ENCODE assay signal across 22 cellular contexts in the genomic region with DNA sequence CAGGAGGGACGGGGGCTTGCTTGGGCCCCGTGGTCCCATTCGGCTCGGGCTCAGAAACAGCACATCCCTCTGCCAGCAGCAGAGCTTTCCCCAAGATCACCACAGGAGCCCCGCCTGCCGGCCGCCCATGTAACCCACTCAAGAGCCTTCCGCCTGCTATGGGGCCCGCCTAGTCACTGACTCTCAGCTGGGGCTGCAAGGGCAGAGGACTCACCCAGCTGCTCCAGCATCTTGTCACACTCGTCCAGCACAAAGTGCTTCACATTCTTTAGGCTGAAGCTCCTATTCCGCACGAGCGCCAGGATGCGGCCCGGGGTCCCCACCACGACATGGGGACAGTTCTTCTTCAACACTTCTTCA. TPM values are rescaled to one million over a fixed set of nuclear protein-coding genes. Genes with fewer than 3 reads are reported as not detected.
DNase-seq lines count a peak whose midpoint lies in the region; ATAC-seq, FAIRE-seq and TF ChIP-seq lines count a peak whose summit lies in the region.
"Had no signal": no experiment of that assay in that cellular context is flagged by ENCODE, and none has a peak within 500 bp of the region (broad histone marks: within the 10 kb centered on the region; RNA-seq: fewer than 3 reads in every experiment).

No MANE protein-coding gene starts in this region.

- H3K9me3 ChIP-seq in small intestine (ENCODE audit: control insufficient read depth, low read depth) = no peaks in the 10 kb centered on the region

- POLR2A ChIA-PET in RWPE1 (lab: Yijun Ruan, JAX; ENCODE audit: low non-redundant PET) = interaction anchor here (0.5 kb wide), 1 partner anchor 1084 kb away, joined by 3 read pairs; no protein-coding TSS in a partner anchor

- H3K27me3 Mint-ChIP-seq in activated naive CD8-positive, alpha-beta T cell treated with anti-CD3 and anti-CD28 coated beads, Interleukin-2, amount 50 U/mL, for 24 hours = no peaks in the 10 kb centered on the region

- CTCF ChIA-PET in RWPE1 (lab: Yijun Ruan, JAX) = no interaction called here

- H3K4me1 Mint-ChIP-seq in activated naive CD8-positive, alpha-beta T cell treated with anti-CD3 and anti-CD28 coated beads, Interleukin-2, amount 50 U/mL, for 24 hours = peaks cover 48% of the 10 kb centered on the region
- H3K4me1 Mint-ChIP-seq in stimulated activated effector memory CD8-positive, alpha-beta T cell treated with anti-CD3 and anti-CD28 coated beads, Interleukin-12 subunit alpha, Interleukin-12 subunit beta, amount 100 ng/mL, for 72 hours = peaks cover 91% of the 10 kb centered on the region

- H3K36me3 Mint-ChIP-seq in activated naive CD8-positive, alpha-beta T cell treated with anti-CD3 and anti-CD28 coated beads, Interleukin-2, amount 50 U/mL, for 24 hours (ENCODE audit: low read depth) = peaks cover 72% of the 10 kb centered on the region
- H3K36me3 Mint-ChIP-seq in stimulated activated effector memory CD8-positive, alpha-beta T cell treated with anti-CD3 and anti-CD28 coated beads, Interleukin-12 subunit alpha, Interleukin-12 subunit beta, amount 100 ng/mL, for 72 hours = peaks cover 100% of the 10 kb centered on the region

- no peaks in the 10 kb centered on the region for H3K9me3 Mint-ChIP-seq in activated naive CD8-positive, alpha-beta T cell treated with anti-CD3 and anti-CD28 coated beads, Interleukin-2, amount 50 U/mL, for 24 hours
- no peaks in the 10 kb centered on the region for H3K9me3 Mint-ChIP-seq in stimulated activated effector memory CD8-positive, alpha-beta T cell treated with anti-CD3 and anti-CD28 coated beads, Interleukin-12 subunit alpha, Interleukin-12 subunit beta, amount 100 ng/mL, for 72 hours
- H3K9me3 Mint-ChIP-seq: CD8-positive, alpha-beta T cell; mesothelial cell of epicardium had no signal

- peak overlapping the region; percentile 17 for H3K4me3 Mint-ChIP-seq in activated naive CD8-positive, alpha-beta T cell treated with anti-CD3 and anti-CD28 coated beads, Interleukin-2, amount 50 U/mL, for 24 hours
- H3K4me3 Mint-ChIP-seq in stimulated activated effector memory CD8-positive, alpha-beta T cell treated with anti-CD3 and anti-CD28 coated beads, Interleukin-12 subunit alpha, Interleukin-12 subunit beta, amount 100 ng/mL, for 72 hours = peak overlapping the region; percentile 46
- H3K4me3 Mint-ChIP-seq: mesothelial cell of epicardium had no signal

- DNase-seq in activated gamma-delta T cell treated with Interleukin-2 at 50 U/mL for 16 hours (peak; percentile 15), activated gamma-delta T cell (lab: John Stamatoyannopoulos, UW) (no peak), RWPE1 (ENCODE audit: low spot score) (no peak), small intestine (no peak), DMS 273 (lab: John Stamatoyannopoulos, UW; ENCODE audit: unreplicated experiment) (no peak), middle frontal gyrus (ENCODE audit: extremely low spot score, low spot score) (no peak)
- DNase-seq in activated naive CD8-positive, alpha-beta T cell treated with anti-CD3 and anti-CD28 coated beads, Interleukin-2, amount 50 U/mL, for 24 hours = peak; percentile 29
- no peak for DNase-seq in stimulated activated effector memory CD8-positive, alpha-beta T cell treated with anti-CD3 and anti-CD28 coated beads, Interleukin-12 subunit alpha, Interleukin-12 subunit beta, amount 100 ng/mL, for 72 hours (ENCODE audit: low spot score in 2 of 2)
- DNase-seq: left cardiac atrium, NCI-H1048, NCI-H2029 treated with DMSO at 0.1 percent for 48 hours, NCI-H69, nucleus accumbens, OCI-M1, SIG-M5 had no signal

- TF ChIP-seq CTCF in RWPE1 (conservative IDR thresholded peaks at IDR 0.05; ENCODE audit: low read depth) = no peak

- peaks cover 24 to 32% of the 10 kb centered on the region in 2 donors for H3K36me3 ChIP-seq in small intestine (ENCODE audit: control insufficient read depth in 2 of 2, insufficient read depth in 2 of 2, low read length in 2 of 2)

- peak overlapping the region; percentile 70 for H3K27ac ChIP-seq in RWPE1
- no peak overlapping the region for H3K27ac ChIP-seq in small intestine (ENCODE audit: low read depth in 1 of 2, low read length in 1 of 2)
- H3K27ac ChIP-seq: cardiac muscle cell, KMS-11 had no signal

- no peak for FAIRE-seq in small intestine (lab: Jason Lieb, UNC)

- WGBS in small intestine, 3 donors = 89 to 93% (median 90%) methylated on average over 15 to 16 of the region's 16 CpGs

- H3K4me3 ChIP-seq in small intestine (ENCODE audit: low read depth in 1 of 2, low read length in 2 of 2) = no peak overlapping the region
- H3K4me3 ChIP-seq: cardiac muscle cell had no signal

- ATAC-seq in activated naive CD8-positive, alpha-beta T cell treated with anti-CD3 and anti-CD28 coated beads, Interleukin-2, amount 50 U/mL, for 24 hours = no peak
- ATAC-seq in stimulated activated effector memory CD8-positive, alpha-beta T cell treated with anti-CD3 and anti-CD28 coated beads, Interleukin-12 subunit alpha, Interleukin-12 subunit beta, amount 100 ng/mL, for 72 hours = no peak
- ATAC-seq: esophagus mucosa, HCT116, left cardiac atrium, right cardiac atrium had no signal

- peak overlapping the region; percentile 78 for H3K27ac Mint-ChIP-seq in activated naive CD8-positive, alpha-beta T cell treated with anti-CD3 and anti-CD28 coated beads, Interleukin-2, amount 50 U/mL, for 24 hours
- H3K27ac Mint-ChIP-seq in stimulated activated effector memory CD8-positive, alpha-beta T cell treated with anti-CD3 and anti-CD28 coated beads, Interleukin-12 subunit alpha, Interleukin-12 subunit beta, amount 100 ng/mL, for 72 hours = peak overlapping the region; percentile 86
- H3K27ac Mint-ChIP-seq: mesothelial cell of epicardium had no signal

- H3K27me3 ChIP-seq in small intestine (ENCODE audit: control insufficient read depth in 2 of 2, insufficient read depth in 2 of 2, low read length in 2 of 2) = no peaks in the 10 kb centered on the region
- H3K27me3 ChIP-seq: cardiac muscle cell had no signal

- H3K4me1 ChIP-seq in small intestine (ENCODE audit: control insufficient read depth in 2 of 2, insufficient read depth in 1 of 2, low read depth in 1 of 2, low read length in 1 of 2) = peaks cover 5% of the 10 kb centered on the region in 2 donors

RNA-seq across cellular contexts. Expression of gene DDX39A, which starts 8.4 kb away (rescaled TPM):
- polyA plus RNA-seq in small intestine = 100 to 1,000 TPM; 110 to 139 (median 139) TPM

RNA-seq across cellular contexts. Expression of gene PKN1, which starts 22.4 kb away (rescaled TPM):
- polyA plus RNA-seq in small intestine = 10 to 100 TPM in 2 of 3 donors, 1 to 10 TPM in 1; 8.9 to 35.0 (median 27.8) TPM

RNA-seq across cellular contexts. Expression of gene ADGRE5, which starts 29.5 kb away (rescaled TPM):
- 10 to 100 TPM; 13.6 to 51.6 (median 15.7) TPM for polyA plus RNA-seq in small intestine

Comparison
In these comparisons a context has a peak if more than half of its experiments do, and no peak if none do; other contexts are left out.
1. DNase-seq: peak in activated gamma-delta T cell treated with Interleukin-2 at 50 U/mL for 16 hours (single experiment) and activated naive CD8-positive, alpha-beta T cell treated with anti-CD3 and anti-CD28 coated beads, Interleukin-2, amount 50 U/mL, for 24 hours (single experiment); none in activated gamma-delta T cell (single experiment), RWPE1 (single experiment), stimulated activated effector memory CD8-positive, alpha-beta T cell treated with anti-CD3 and anti-CD28 coated beads, Interleukin-12 subunit alpha, Interleukin-12 subunit beta, amount 100 ng/mL, for 72 hours (0 of 2), small intestine (single experiment), DMS 273 (single experiment) and middle frontal gyrus (single experiment).